ENCODE assay signal across 15 cellular contexts in the genomic region with DNA sequence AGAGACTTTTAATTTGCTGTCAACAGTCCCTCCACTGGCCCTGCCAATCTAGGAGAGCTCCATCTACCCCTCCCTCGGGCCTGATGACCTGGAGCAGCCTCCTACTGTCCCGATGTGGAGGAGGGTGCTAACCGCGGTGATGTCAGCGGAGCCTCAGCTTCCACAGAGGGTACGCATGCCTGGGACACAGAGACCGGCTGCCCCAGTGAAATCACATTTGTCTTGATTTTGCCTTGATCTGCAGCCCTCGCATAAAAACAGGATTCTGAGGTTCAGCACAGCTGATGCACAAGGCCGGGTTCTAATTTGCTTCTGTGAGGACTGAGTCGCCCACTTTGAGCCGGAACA.
DNase-seq lines count a peak whose midpoint lies in the region; ATAC-seq and TF ChIP-seq lines count a peak whose summit lies in the region.
"Had no signal": no experiment of that assay in that cellular context is flagged by ENCODE, and none has a peak within 500 bp of the region (broad histone marks: within the 10 kb centered on the region; RNA-seq: fewer than 3 reads in every experiment).

No MANE protein-coding gene starts in this region.

- 82 to 92% (median 85%) methylated on average over 9 to 11 of the region's 11 CpGs for WGBS in stomach, 5 donors

- peak overlapping the region; percentile 78 for H3K9ac ChIP-seq in BLaER1
- H3K9ac ChIP-seq: GM23248 had no signal

- intact Hi-C loops in stomach (cut with DNase I; ENCODE audit: low total_unique reads) = loop anchor here (10.0 kb wide), 1 partner anchor 404 kb away; no protein-coding TSS in a partner anchor

- no peak for ATAC-seq in GM18511 (IDR thresholded peaks at IDR 0.05; ENCODE audit: unreplicated experiment)

- H3K27ac ChIP-seq in BLaER1 = peak overlapping the region; percentile 94
- H3K27ac ChIP-seq in stomach = no peak overlapping the region
- H3K27ac ChIP-seq: GM23248, HL-60 had no signal

- H3K4me1 ChIP-seq in BLaER1 (peaks cover 81% of the 10 kb centered on the region), stomach (peaks cover 0 to 5% (median 0%) of the 10 kb centered on the region in 4 donors)
- H3K4me1 ChIP-seq: BE2C had no signal

- TF ChIP-seq POLR2A in stomach (IDR thresholded peaks at IDR 0.05) = no peak

- TF ChIP-seq EP300 in stomach (IDR thresholded peaks at IDR 0.05) = no peak

- no peaks in the 10 kb centered on the region for H4K20me1 ChIP-seq in BLaER1

- H3K4me3 ChIP-seq in BLaER1 (peak overlapping the region; percentile 63), stomach (no peak overlapping the region)
- H3K4me3 ChIP-seq: GM23248 had no signal

- TF ChIP-seq CTCF in stomach (IDR thresholded peaks at IDR 0.05) (no peak), GM20000 (IDR thresholded peaks at IDR 0.05; ENCODE audit: extremely low read depth, missing control alignments) (no peak)

- H3K9me3 ChIP-seq in BLaER1 (peaks cover 5% of the 10 kb centered on the region; the same call in 1 of the 2 replicates), stomach (no peaks in the 10 kb centered on the region)
- H3K9me3 ChIP-seq: BE2C had no signal

- H3K27me3 ChIP-seq in BLaER1 = no peaks in the 10 kb centered on the region
- H3K27me3 ChIP-seq in stomach = peaks cover 0 to 4% (median 0%) of the 10 kb centered on the region in 3 donors
- H3K27me3 ChIP-seq: BE2C had no signal

- peak overlapping the region; percentile 97 for H3K4me2 ChIP-seq in BLaER1

- H3K36me3 ChIP-seq in BLaER1 (no peaks in the 10 kb centered on the region), stomach (no peaks in the 10 kb centered on the region)
- H3K36me3 ChIP-seq: BE2C had no signal

- peak; percentile 26 for DNase-seq in M059J (ENCODE audit: low read depth)
- DNase-seq in islet precursor cell = peak; percentile 41
- DNase-seq in stomach = peak; percentile 17
- DNase-seq in GM20000 (ENCODE audit: low spot score) = no peak
- no peak for DNase-seq in NCI-H82 (lab: John Stamatoyannopoulos, UW)
- DNase-seq: BE2C; CD4-positive, alpha-beta memory T cell; DMS153; DMS79; GF-D8; GM23248; HCEC 1CT had no signal

Comparison
In these comparisons a context has a peak if more than half of its experiments do, and no peak if none do; other contexts are left out.
1. DNase-seq: peak in M059J (single experiment), islet precursor cell (single experiment) and stomach (single experiment); none in GM20000 (single experiment) and NCI-H82 (single experiment).